1 cellular context compared by ENCODE assay signal in genomic region chr3:129317014-129317771, GRCh38.
TF ChIP-seq lines count a peak whose summit lies in the region.

No MANE protein-coding gene starts in this region.

TF ChIP-seq in endothelial cell of umbilical vein, 7 proteins besides CTCF, POLR2A, EP300 and RAD21:
- no peak for TF ChIP-seq MAX (IDR thresholded peaks at IDR 0.05; ENCODE audit: insufficient read depth, insufficient read length)
- no peak for TF ChIP-seq EZH2 (IDR thresholded peaks at IDR 0.05; ENCODE audit: borderline replicate concordance, low read depth, low read length, severe bottlenecking)
- TF ChIP-seq JUN (IDR thresholded peaks at IDR 0.05; ENCODE audit: borderline replicate concordance, insufficient read depth, insufficient read length, low read depth): no peak
- TF ChIP-seq POLR2AphosphoS5 (IDR thresholded peaks at IDR 0.05; ENCODE audit: insufficient read depth, low read depth, low read length): no peak
- no peak for TF ChIP-seq MYC (IDR thresholded peaks at IDR 0.05; ENCODE audit: low read depth, low read length)
- TF ChIP-seq GATA2 (IDR thresholded peaks at IDR 0.05; ENCODE audit: insufficient read depth, insufficient read length, low read depth, low read length): no peak
- no peak for TF ChIP-seq FOS (IDR thresholded peaks at IDR 0.05; ENCODE audit: borderline replicate concordance, insufficient read depth, low read length)
